1 cellular context compared by ENCODE assay signal in genomic region chr3:112351823-112352222, GRCh38.
TF ChIP-seq lines count a peak whose summit lies in the region.

No MANE protein-coding gene starts in this region.

TF ChIP-seq in WTC11, 78 proteins besides CTCF, POLR2A, EP300 and RAD21 (continued from another document):
- TF ChIP-seq, protein P1, sequence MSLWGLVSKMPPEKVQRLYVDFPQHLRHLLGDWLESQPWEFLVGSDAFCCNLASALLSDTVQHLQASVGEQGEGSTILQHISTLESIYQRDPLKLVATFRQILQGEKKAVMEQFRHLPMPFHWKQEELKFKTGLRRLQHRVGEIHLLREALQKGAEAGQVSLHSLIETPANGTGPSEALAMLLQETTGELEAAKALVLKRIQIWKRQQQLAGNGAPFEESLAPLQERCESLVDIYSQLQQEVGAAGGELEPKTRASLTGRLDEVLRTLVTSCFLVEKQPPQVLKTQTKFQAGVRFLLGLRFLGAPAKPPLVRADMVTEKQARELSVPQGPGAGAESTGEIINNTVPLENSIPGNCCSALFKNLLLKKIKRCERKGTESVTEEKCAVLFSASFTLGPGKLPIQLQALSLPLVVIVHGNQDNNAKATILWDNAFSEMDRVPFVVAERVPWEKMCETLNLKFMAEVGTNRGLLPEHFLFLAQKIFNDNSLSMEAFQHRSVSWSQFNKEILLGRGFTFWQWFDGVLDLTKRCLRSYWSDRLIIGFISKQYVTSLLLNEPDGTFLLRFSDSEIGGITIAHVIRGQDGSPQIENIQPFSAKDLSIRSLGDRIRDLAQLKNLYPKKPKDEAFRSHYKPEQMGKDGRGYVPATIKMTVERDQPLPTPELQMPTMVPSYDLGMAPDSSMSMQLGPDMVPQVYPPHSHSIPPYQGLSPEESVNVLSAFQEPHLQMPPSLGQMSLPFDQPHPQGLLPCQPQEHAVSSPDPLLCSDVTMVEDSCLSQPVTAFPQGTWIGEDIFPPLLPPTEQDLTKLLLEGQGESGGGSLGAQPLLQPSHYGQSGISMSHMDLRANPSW (CRISPR knock-in tag; conservative IDR thresholded peaks at IDR 0.05; ENCODE audit: low read depth), result no peak
- no peak for TF ChIP-seq ZNF396 (CRISPR knock-in tag; IDR thresholded peaks at IDR 0.05; ENCODE audit: borderline replicate concordance)
- no peak for TF ChIP-seq TP53 (CRISPR knock-in tag; IDR thresholded peaks at IDR 0.05)
